Comparison of ENCODE assay signal across 30 cellular contexts in genomic region chr2:207216454-207216853, GRCh38. TPM values are rescaled to one million over a fixed set of nuclear protein-coding genes. Genes with fewer than 3 reads are reported as not detected.
A peak's percentile ranks its signal among the peaks of the same experiment; 100 is the strongest.
DNase-seq lines count a peak whose midpoint lies in the region; ATAC-seq and TF ChIP-seq lines count a peak whose summit lies in the region.
"Had no signal": no experiment of that assay in that cellular context is flagged by ENCODE, and none has a peak within 500 bp of the region (broad histone marks: within the 10 kb centered on the region; RNA-seq: fewer than 3 reads in every experiment).

No MANE protein-coding gene starts in this region.

- H3K36me3 ChIP-seq in endodermal cell (ENCODE audit: control insufficient read depth, insufficient read depth, low read length): no peaks in the 10 kb centered on the region
- H3K36me3 ChIP-seq: left lung, right atrium auricular region, SJSA1, suprapubic skin, upper lobe of left lung had no signal

- H3K9ac ChIP-seq in endodermal cell (ENCODE audit: extremely low read depth, low read length, poor library complexity, severe bottlenecking): no peak overlapping the region

- peak; percentile 44 for DNase-seq in NCI-H2171 treated with DMSO at 0.1 percent for 48 hours (lab: John Stamatoyannopoulos, UW)
- no peak for DNase-seq in NCI-H2171 (lab: John Stamatoyannopoulos, UW)
- peak; percentile 6 for DNase-seq in NCI-H345 treated with DMSO at 0.1 percent for 48 hours (lab: John Stamatoyannopoulos, UW; ENCODE audit: unreplicated experiment)
- no peak for DNase-seq in endodermal cell
- no peak for DNase-seq in ecto neural progenitor cell (ENCODE audit: low spot score)
- no peak for DNase-seq in activated CD4-positive, CD25-positive, alpha-beta regulatory T cell treated with anti-CD3 and anti-CD28 coated beads, Interleukin-2, amount 50 U/mL, for 72 hours
- DNase-seq in activated CD4-positive, alpha-beta T cell treated with anti-CD3 and anti-CD28 coated beads, Interleukin-2, amount 50 U/mL, for 4 hours: no peak
- DNase-seq: activated CD4-positive, alpha-beta T cell treated with anti-CD3 and anti-CD28 coated beads, Interleukin-2, amount 10 ng/mL, durations not matched to agents 24 days and 14 days; activated naive CD8-positive, alpha-beta T cell treated with anti-CD3 and anti-CD28 coated beads, Interleukin-2, amount 50 U/mL, for 24 hours; activated T-cell treated with anti-CD3 and anti-CD28 coated beads, Interleukin-2, amount 50 U/mL, for 4 hours; caudate nucleus; CD4-positive, CD25-positive, alpha-beta regulatory T cell; effector memory CD8-positive, alpha-beta T cell; EL; erythroblast; left lung; mesenchymal stem cell; NCI-H2107; RPMI8226; stimulated activated naive CD4-positive, alpha-beta T cell treated with Interleukin-2 at 50 U/mL for 16 hours; T1000; upper lobe of left lung had no signal

- no peaks in the 10 kb centered on the region for H3K9me3 Mint-ChIP-seq in endodermal cell
- H3K9me3 Mint-ChIP-seq: activated T-cell treated with anti-CD3 and anti-CD28 coated beads, Interleukin-2, amount 50 U/mL, for 4 hours; effector memory CD8-positive, alpha-beta T cell had no signal

- no peaks in the 10 kb centered on the region for H3K27me3 ChIP-seq in endodermal cell (ENCODE audit: control insufficient read depth, insufficient read depth, low read length, poor library complexity, severe bottlenecking)
- H3K27me3 ChIP-seq: left lung, right atrium auricular region, SJSA1, upper lobe of left lung had no signal

- no peak for TF ChIP-seq CTCF in endodermal cell (conservative IDR thresholded peaks at IDR 0.05)

- no peak overlapping the region for H3K4me3 ChIP-seq in endodermal cell (ENCODE audit: low read length)
- H3K4me3 ChIP-seq: coronary artery, left lung, right atrium auricular region, SJSA1, smooth muscle cell, suprapubic skin, upper lobe of left lung had no signal

- peak overlapping the region; percentile 71 for H3K27ac ChIP-seq in endodermal cell (ENCODE audit: low read depth, low read length)
- H3K27ac ChIP-seq: coronary artery, left lung, right atrium auricular region, SJSA1, suprapubic skin, upper lobe of left lung, VCaP had no signal

- H3K27me3 Mint-ChIP-seq in endodermal cell (ENCODE audit: insufficient read depth): peaks cover 4% of the 10 kb centered on the region

- no peaks in the 10 kb centered on the region for H3K36me3 Mint-ChIP-seq in endodermal cell (ENCODE audit: low read depth)
- H3K36me3 Mint-ChIP-seq: CD4-positive, CD25-positive, alpha-beta regulatory T cell had no signal

- no peaks in the 10 kb centered on the region for H3K9me3 ChIP-seq in endodermal cell (ENCODE audit: control insufficient read depth, low read length)
- H3K9me3 ChIP-seq: left lung, right atrium auricular region, SJSA1, suprapubic skin, upper lobe of left lung had no signal

- H3K4me3 Mint-ChIP-seq in endodermal cell: no peak overlapping the region
- H3K4me3 Mint-ChIP-seq: activated CD4-positive, alpha-beta T cell treated with anti-CD3 and anti-CD28 coated beads, Interleukin-2, amount 10 ng/mL, durations not matched to agents 24 days and 14 days; activated naive CD8-positive, alpha-beta T cell treated with anti-CD3 and anti-CD28 coated beads, Interleukin-2, amount 50 U/mL, for 24 hours; activated T-cell treated with anti-CD3 and anti-CD28 coated beads, Interleukin-2, amount 50 U/mL, for 4 hours; CD4-positive, CD25-positive, alpha-beta regulatory T cell; effector memory CD8-positive, alpha-beta T cell had no signal

- H3K27ac Mint-ChIP-seq in endodermal cell: no peak overlapping the region
- H3K27ac Mint-ChIP-seq: activated CD4-positive, alpha-beta T cell treated with anti-CD3 and anti-CD28 coated beads, Interleukin-2, amount 10 ng/mL, durations not matched to agents 24 days and 14 days; activated naive CD8-positive, alpha-beta T cell treated with anti-CD3 and anti-CD28 coated beads, Interleukin-2, amount 50 U/mL, for 24 hours; CD4-positive, CD25-positive, alpha-beta regulatory T cell; effector memory CD8-positive, alpha-beta T cell had no signal

- H3K4me1 Mint-ChIP-seq in endodermal cell: peaks cover 23% of the 10 kb centered on the region
- H3K4me1 Mint-ChIP-seq: CD4-positive, CD25-positive, alpha-beta regulatory T cell had no signal

- WGBS in endodermal cell (ENCODE audit: insufficient coverage in 1 of 2, insufficient read length in 1 of 2), 2 experiments: 42 to 56% methylated on average over 2 of the region's 2 CpGs

- ATAC-seq in HG03439 (IDR thresholded peaks at IDR 0.05; ENCODE audit: unreplicated experiment): no peak
- ATAC-seq: activated naive CD8-positive, alpha-beta T cell treated with anti-CD3 and anti-CD28 coated beads, Interleukin-2, amount 50 U/mL, for 24 hours; activated T-cell treated with anti-CD3 and anti-CD28 coated beads, Interleukin-2, amount 50 U/mL, for 4 hours; effector memory CD8-positive, alpha-beta T cell; left lung had no signal

- H3K4me1 ChIP-seq in endodermal cell (ENCODE audit: control insufficient read depth, insufficient read depth, low read length): peaks cover 2% of the 10 kb centered on the region
- H3K4me1 ChIP-seq: left lung, right atrium auricular region, upper lobe of left lung had no signal

RNA-seq across cellular contexts. Expression of gene KLF7, which starts 50.7 kb away (rescaled TPM):
- 10 to 100 TPM; 27.4 to 27.8 TPM for total RNA-seq in endodermal cell
- 23.3 TPM for polyA plus RNA-seq in endodermal cell (2013, experiment 1 of 2)
- polyA plus RNA-seq in endodermal cell (2013, experiment 2 of 2): 22.4 TPM
- total RNA-seq: HT-29 had no signal

Comparison
In these comparisons a context has a peak if more than half of its experiments do, and no peak if none do; other contexts are left out.
1. DNase-seq: peak in NCI-H2171 treated with DMSO at 0.1 percent for 48 hours (single experiment) and NCI-H345 treated with DMSO at 0.1 percent for 48 hours (single experiment); none in NCI-H2171 (single experiment), endodermal cell (single experiment), ecto neural progenitor cell (single experiment), activated CD4-positive, CD25-positive, alpha-beta regulatory T cell treated with anti-CD3 and anti-CD28 coated beads, Interleukin-2, amount 50 U/mL, for 72 hours (single experiment) and activated CD4-positive, alpha-beta T cell treated with anti-CD3 and anti-CD28 coated beads, Interleukin-2, amount 50 U/mL, for 4 hours (0 of 2).